Comparison of ENCODE assay signal across 27 cellular contexts in genomic region chr4:17013382-17014006, GRCh38.
DNase-seq lines count a peak whose midpoint lies in the region; ATAC-seq and TF ChIP-seq lines count a peak whose summit lies in the region.
"Had no signal": no experiment of that assay in that cellular context is flagged by ENCODE, and none has a peak within 500 bp of the region (broad histone marks: within the 10 kb centered on the region; RNA-seq: fewer than 3 reads in every experiment).

No MANE protein-coding gene starts in this region.

- no peaks in the 10 kb centered on the region for H3K27me3 Mint-ChIP-seq in nephron (ENCODE audit: low read depth)
- H3K27me3 Mint-ChIP-seq: CD8-positive, alpha-beta memory T cell had no signal

- no peak overlapping the region for H3K4me3 Mint-ChIP-seq in nephron
- H3K4me3 Mint-ChIP-seq: activated CD8-positive, alpha-beta T cell treated with anti-CD3 and anti-CD28 coated beads, Interleukin-2, amount 10 ng/mL, durations not matched to agents 7 days and 5 days; CD8-positive, alpha-beta memory T cell; neural progenitor cell; T-cell had no signal

- DNase-seq in EH (ENCODE audit: low read depth) (peak; percentile 90), NCI-H226 (peak; percentile 66), dermis blood vessel endothelial cell (peak; percentile 83), caudate nucleus (lab: John Stamatoyannopoulos, UW) (no peak), kidney tubule cell (ENCODE audit: low spot score) (no peak)
- no peak for DNase-seq in activated CD4-positive, alpha-beta T cell treated with anti-CD3 and anti-CD28 coated beads for 48 hours
- DNase-seq: activated CD4-positive, CD25-positive, alpha-beta regulatory T cell treated with anti-CD3 and anti-CD28 coated beads, Interleukin-2, amount 50 U/mL, for 72 hours; activated CD8-positive, alpha-beta T cell treated with anti-CD3 and anti-CD28 coated beads, Interleukin-2, amount 10 ng/mL, durations not matched to agents 7 days and 5 days; activated effector memory CD4-positive, alpha-beta T cell treated with anti-CD3 and anti-CD28 coated beads, Interleukin-2, amount 50 U/mL, for 16 hours; activated T-cell treated with anti-CD3 and anti-CD28 coated beads for 4 hours; CD8-positive, alpha-beta memory T cell; DMS153; GF-D8; glutamatergic neuron; NCI-H1105 treated with DMSO at 0.1 percent for 48 hours; NCI-H2107; NCI-H446 treated with DMSO at 0.1 percent for 48 hours; Right ventricle myocardium superior; stimulated activated CD8-positive, alpha-beta memory T cell treated with anti-CD3 and anti-CD28 coated beads, Interleukin-4, amount 100 ng/mL, for 48 hours; T-cell had no signal

- ATAC-seq in HG02571 (IDR thresholded peaks at IDR 0.05; ENCODE audit: unreplicated experiment), result no peak
- ATAC-seq: activated CD8-positive, alpha-beta T cell treated with anti-CD3 and anti-CD28 coated beads, Interleukin-2, amount 10 ng/mL, durations not matched to agents 7 days and 5 days; sciatic nerve; T-cell had no signal

- no peak for TF ChIP-seq CTCF in nephron (IDR thresholded peaks at IDR 0.05; ENCODE audit: unreplicated experiment in 3 of 3)

- peaks cover 9% of the 10 kb centered on the region for H3K4me1 Mint-ChIP-seq in nephron
- H3K4me1 Mint-ChIP-seq: CD8-positive, alpha-beta memory T cell; T-cell had no signal

- peak overlapping the region in 2 of 3 experiments; percentile 19 to 30 for H3K27ac Mint-ChIP-seq in nephron
- H3K27ac Mint-ChIP-seq: activated CD8-positive, alpha-beta T cell treated with anti-CD3 and anti-CD28 coated beads, Interleukin-2, amount 10 ng/mL, durations not matched to agents 7 days and 5 days; CD8-positive, alpha-beta memory T cell; neural progenitor cell; T-cell had no signal

- no peak overlapping the region for H3K27ac ChIP-seq in caudate nucleus (ENCODE audit: low read depth, low read length)
- H3K27ac ChIP-seq: coronary artery, HL-60, neural progenitor cell, tibial nerve had no signal

- no peaks in the 10 kb centered on the region for H3K36me3 Mint-ChIP-seq in nephron (ENCODE audit: low read depth)
- H3K36me3 Mint-ChIP-seq: CD8-positive, alpha-beta memory T cell; neural progenitor cell; T-cell had no signal

- H3K9me3 Mint-ChIP-seq in nephron, result no peaks in the 10 kb centered on the region
- H3K9me3 Mint-ChIP-seq: CD8-positive, alpha-beta memory T cell; neural progenitor cell; T-cell had no signal

Comparison
In these comparisons a context has a peak if more than half of its experiments do, and no peak if none do; other contexts are left out.
1. DNase-seq: peak in EH (single experiment), NCI-H226 (single experiment) and dermis blood vessel endothelial cell (single experiment); none in activated CD4-positive, alpha-beta T cell treated with anti-CD3 and anti-CD28 coated beads for 48 hours (single experiment), caudate nucleus (0 of 61) and kidney tubule cell (single experiment).